ENCODE assay signal across 23 cellular contexts in the genomic region with DNA sequence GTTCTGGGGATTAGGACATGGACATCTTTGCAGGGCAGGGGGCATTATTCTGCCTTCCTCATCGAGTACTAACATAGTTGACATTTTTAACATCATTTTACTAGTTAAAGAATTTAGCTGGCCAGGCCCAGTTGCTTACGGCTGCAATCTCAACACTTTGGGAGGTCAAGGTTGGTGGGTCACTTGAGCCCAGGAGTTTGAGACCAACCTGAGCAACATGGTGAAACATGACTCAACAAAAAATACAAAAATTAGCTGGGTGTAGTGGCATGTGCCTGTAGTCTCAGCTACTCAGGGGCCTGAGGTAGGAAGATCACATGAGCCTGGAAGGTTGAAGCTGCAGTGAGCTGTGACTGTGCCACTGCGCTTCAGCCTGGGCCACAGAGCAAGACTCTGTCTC.
"Had no signal": no experiment of that assay in that cellular context is flagged by ENCODE, and none has a peak within 500 bp of the region (broad histone marks: within the 10 kb centered on the region; RNA-seq: fewer than 3 reads in every experiment).

No MANE protein-coding gene starts in this region.

- H3K4me2 ChIP-seq: smooth muscle cell had no signal

- H3K27ac Mint-ChIP-seq: memory B cell; mesothelial cell of epicardium; stimulated activated effector memory CD8-positive, alpha-beta T cell treated with anti-CD3 and anti-CD28 coated beads, Interleukin-12 subunit alpha, Interleukin-12 subunit beta, amount 100 ng/mL, for 72 hours had no signal

- H3K4me1 ChIP-seq: colonic mucosa had no signal

- H3K9me3 ChIP-seq: colonic mucosa, gastroesophageal sphincter, left lung, lower lobe of right lung, suprapubic skin, tibial artery had no signal

- H3K27me3 ChIP-seq: colonic mucosa, gastroesophageal sphincter, left lung, suprapubic skin, tibial artery had no signal

- H3K27ac ChIP-seq: colonic mucosa, gastroesophageal sphincter, left lung, lower lobe of right lung, suprapubic skin, tibial artery had no signal

- FAIRE-seq: endometrium had no signal

- H3K9me3 Mint-ChIP-seq: memory B cell; mesothelial cell of epicardium; natural killer cell; neural crest cell; stimulated activated effector memory CD8-positive, alpha-beta T cell treated with anti-CD3 and anti-CD28 coated beads, Interleukin-12 subunit alpha, Interleukin-12 subunit beta, amount 100 ng/mL, for 72 hours had no signal

- ATAC-seq: esophagus mucosa; gastroesophageal sphincter; left lung; lower lobe of right lung; natural killer cell; right cardiac atrium; stimulated activated effector memory CD8-positive, alpha-beta T cell treated with anti-CD3 and anti-CD28 coated beads, Interleukin-12 subunit alpha, Interleukin-12 subunit beta, amount 100 ng/mL, for 72 hours; stimulated activated naive CD8-positive, alpha-beta T cell treated with anti-CD3 and anti-CD28 coated beads, Interleukin-15, Interleukin-2, amounts not matched to agents 100 U/mL and 50 U/mL, for 24 hours had no signal

- H3K4me3 Mint-ChIP-seq: memory B cell; mesothelial cell of epicardium; natural killer cell; neural crest cell; stimulated activated effector memory CD8-positive, alpha-beta T cell treated with anti-CD3 and anti-CD28 coated beads, Interleukin-12 subunit alpha, Interleukin-12 subunit beta, amount 100 ng/mL, for 72 hours had no signal

- H3K36me3 ChIP-seq: colonic mucosa, gastroesophageal sphincter, left lung, lower lobe of right lung, suprapubic skin, tibial artery had no signal

- H3K4me3 ChIP-seq: colonic mucosa, gastroesophageal sphincter, left lung, lower lobe of right lung, smooth muscle cell, suprapubic skin, tibial artery had no signal

- DNase-seq: cerebellar nuclear complex; colonic mucosa; effector CD8-positive, alpha-beta T cell; glutamatergic neuron; islet precursor cell; left lung; lower lobe of right lung; natural killer cell; posterior cingulate gyrus; right cardiac atrium; stimulated activated CD4-positive, alpha-beta T cell treated with anti-CD3 and anti-CD28 coated beads, Interleukin-4, amount 100 ng/mL, for 1 hour; stimulated activated CD8-positive, alpha-beta memory T cell treated with anti-CD3 and anti-CD28 coated beads, Interleukin-4, amount 100 ng/mL, for 48 hours; stimulated activated naive CD8-positive, alpha-beta T cell treated with anti-CD3 and anti-CD28 coated beads, Interleukin-15, Interleukin-2, amounts not matched to agents 100 U/mL and 50 U/mL, for 24 hours; tibial artery had no signal

- H3K36me3 Mint-ChIP-seq: memory B cell, mesothelial cell of epicardium, natural killer cell had no signal

- H3K27me3 Mint-ChIP-seq: memory B cell had no signal
